ENCODE assay signal across 26 cellular contexts in genomic region chr10:106136175-106136574, GRCh38.
"Had no signal": no experiment of that assay in that cellular context is flagged by ENCODE, and none has a peak within 500 bp of the region (broad histone marks: within the 10 kb centered on the region; RNA-seq: fewer than 3 reads in every experiment).

No MANE protein-coding gene starts in this region.

- DNase-seq: activated CD4-positive, alpha-beta T cell treated with anti-CD3 and anti-CD28 coated beads, Interleukin-2, amount 10 ng/mL, durations not matched to agents 24 days and 14 days; activated CD4-positive, alpha-beta T cell treated with anti-CD3 and anti-CD28 coated beads, Interleukin-2, amount 50 U/mL, for 48 hours; activated CD8-positive, alpha-beta memory T cell treated with anti-CD3 and anti-CD28 coated beads, Interleukin-2, amount 50 U/mL, for 48 hours; activated effector memory CD4-positive, alpha-beta T cell treated with Interleukin-2 at 50 U/mL for 16 hours; activated naive CD4-positive, alpha-beta T cell treated with anti-CD3 and anti-CD28 coated beads, Interleukin-2, amount 10 ng/mL, durations not matched to agents 7 days and 5 days; activated naive CD8-positive, alpha-beta T cell treated with anti-CD3 and anti-CD28 coated beads, Interleukin-2, amount 50 U/mL, for 24 hours; activated T-cell treated with anti-CD3 and anti-CD28 coated beads, Interleukin-2, amount 50 U/mL, for 48 hours; amniotic stem cell; aorta; caudate nucleus; cerebellar nuclear complex; NCI-H1092 treated with DMSO at 0.1 percent for 48 hours; NCI-H1417; NCI-H146; NCI-H187; NCI-H2081 treated with DMSO at 0.1 percent for 48 hours; NCI-H226; NCI-H446 treated with DMSO at 0.1 percent for 48 hours; NCI-H524; PC-9; SHP77; SJCRH30 had no signal

- H3K4me3 ChIP-seq: K562, PC-9, SJCRH30, SK-N-MC had no signal

- H3K4me1 ChIP-seq: SJCRH30 had no signal

- H3K27ac ChIP-seq: PC-9, SJCRH30, SK-N-MC had no signal

- H3K9me3 ChIP-seq: SJCRH30 had no signal

- H3K36me3 ChIP-seq: SJCRH30 had no signal

- FAIRE-seq: K562, RCC 7860, TTC549 had no signal

- ATAC-seq: activated naive CD8-positive, alpha-beta T cell treated with anti-CD3 and anti-CD28 coated beads, Interleukin-2, amount 50 U/mL, for 24 hours; K562 had no signal
